Comparison of ENCODE assay signal across 4 cellular contexts in the genomic region with DNA sequence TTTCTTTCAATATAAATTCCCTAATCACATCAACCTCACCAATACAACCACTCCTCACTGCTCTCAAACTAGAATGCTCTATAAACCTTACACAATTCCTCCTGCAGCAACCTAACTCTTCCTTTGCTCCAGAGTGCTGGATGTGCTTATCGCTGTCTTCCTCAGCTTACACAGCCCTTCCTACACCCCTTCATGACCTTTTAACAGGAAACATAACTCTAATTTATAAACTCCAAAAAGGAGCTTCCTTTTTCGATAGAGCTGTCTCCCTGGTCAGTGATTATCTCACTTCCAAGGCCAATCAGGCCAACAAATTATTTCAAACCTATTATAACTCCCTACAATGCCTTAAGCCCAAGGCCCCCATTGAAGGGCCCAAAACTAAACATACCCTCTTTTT.
"Had no signal": no experiment of that assay in that cellular context is flagged by ENCODE, and none has a peak within 500 bp of the region (broad histone marks: within the 10 kb centered on the region; RNA-seq: fewer than 3 reads in every experiment).

No MANE protein-coding gene starts in this region.

- H3K27me3 Mint-ChIP-seq: IgD-negative memory B cell had no signal

- DNase-seq: H9, HCEC 1CT had no signal

- H3K4me3 Mint-ChIP-seq: GM23338, H9, IgD-negative memory B cell had no signal

- ATAC-seq: GM23338 had no signal

- H3K4me3 ChIP-seq: GM23338 had no signal

- H3K27ac Mint-ChIP-seq: GM23338, H9, IgD-negative memory B cell had no signal
